In genomic region chr7:116628971-116629586, GRCh38 we compare ENCODE assay signal across 9 cellular contexts.
DNase-seq lines count a peak whose midpoint lies in the region; ATAC-seq, FAIRE-seq and TF ChIP-seq lines count a peak whose summit lies in the region.
"Had no signal": no experiment of that assay in that cellular context is flagged by ENCODE, and none has a peak within 500 bp of the region (broad histone marks: within the 10 kb centered on the region; RNA-seq: fewer than 3 reads in every experiment).

No MANE protein-coding gene starts in this region.

- peaks cover 9% of the 10 kb centered on the region for H3K27me3 Mint-ChIP-seq in nephron (ENCODE audit: low read depth)

- no peaks in the 10 kb centered on the region for H3K36me3 Mint-ChIP-seq in nephron (ENCODE audit: low read depth)

- ATAC-seq in RWPE2 (ENCODE audit: low read depth) (peak; percentile 62), HG03469 (IDR thresholded peaks at IDR 0.05; ENCODE audit: unreplicated experiment) (no peak)

- H3K27me3 ChIP-seq in RWPE2 (ENCODE audit: insufficient read depth, poor library complexity, severe bottlenecking) = no peaks in the 10 kb centered on the region

- no peak overlapping the region for H3K4me3 Mint-ChIP-seq in nephron

- TF ChIP-seq CTCF in RWPE2 (IDR thresholded peaks at IDR 0.05; ENCODE audit: poor library complexity, severe bottlenecking) (no peak), nephron (IDR thresholded peaks at IDR 0.05; ENCODE audit: unreplicated experiment in 3 of 3) (no peak)

- H3K4me1 ChIP-seq in RWPE2 (ENCODE audit: insufficient read depth, poor library complexity, severe bottlenecking) = peaks cover 59% of the 10 kb centered on the region

- DNase-seq in RWPE2 (ENCODE audit: low spot score) = no peak
- DNase-seq in glomerular visceral epithelial cell (ENCODE audit: extremely low spot score) = peak; percentile 65
- DNase-seq in SW 1271 (lab: John Stamatoyannopoulos, UW) = no peak
- DNase-seq in anterior cingulate cortex (lab: John Stamatoyannopoulos, UW) = no peak
- DNase-seq in activated naive CD4-positive, alpha-beta T cell treated with anti-CD3 and anti-CD28 coated beads, Interleukin-2, amount 50 U/mL, for 16 hours = no peak
- DNase-seq: NCI-H345 had no signal

- no peaks in the 10 kb centered on the region for H3K9me3 Mint-ChIP-seq in nephron

- no peaks in the 10 kb centered on the region for H3K36me3 ChIP-seq in RWPE2 (ENCODE audit: low read depth)

- H3K4me1 Mint-ChIP-seq in nephron = peaks cover 27% of the 10 kb centered on the region

- no peak overlapping the region for H3K4me3 ChIP-seq in RWPE2 (ENCODE audit: severe bottlenecking)

- no peaks in the 10 kb centered on the region for H3K9me3 ChIP-seq in RWPE2 (ENCODE audit: severe bottlenecking)

- H3K27ac ChIP-seq in RWPE2 (ENCODE audit: poor library complexity, severe bottlenecking) = peak overlapping the region; percentile 72

- H3K27ac Mint-ChIP-seq in nephron = peak overlapping the region; percentile 92 to 96 (median 94)

- FAIRE-seq in A204.1 (lab: Jason Lieb, UNC) = peak; percentile 3
